21 cellular contexts compared by ENCODE assay signal in genomic region chr5:43024217-43024616, GRCh38. TPM values are rescaled to one million over a fixed set of nuclear protein-coding genes. Genes with fewer than 3 reads are reported as not detected.
DNase-seq lines count a peak whose midpoint lies in the region; ATAC-seq, FAIRE-seq and TF ChIP-seq lines count a peak whose summit lies in the region.
"Had no signal": no experiment of that assay in that cellular context is flagged by ENCODE, and none has a peak within 500 bp of the region (broad histone marks: within the 10 kb centered on the region; RNA-seq: fewer than 3 reads in every experiment).

No MANE protein-coding gene starts in this region.

- H3K79me1 ChIP-seq in H1 (ENCODE audit: low read depth, low read length) (no peaks in the 10 kb centered on the region), mesendoderm (ENCODE audit: low read length) (no peaks in the 10 kb centered on the region)

- no peak overlapping the region for H2AK5ac ChIP-seq in H1 (ENCODE audit: low read depth, low read length)
- H2AK5ac ChIP-seq in mesendoderm (ENCODE audit: low read length) = no peak overlapping the region

- CTCF ChIA-PET in H1 (lab: Charles Lee; ENCODE audit: partially characterized antibody) = interaction anchor here (0.7 to 1.4 kb wide), 5 partner anchors 14 to 453 kb away, joined by 3 to 8 read pairs (median 4); no protein-coding TSS in a partner anchor
- CTCF ChIA-PET in naive thymus-derived CD4-positive, alpha-beta T cell (lab: Charles Lee) = interaction anchor here (0.6 to 2.5 kb wide), 4 partner anchors 15 to 115 kb away, joined by 4 to 8 read pairs (median 5); no protein-coding TSS in a partner anchor

- WGBS in H1 (ENCODE audit: extremely low coverage in 1 of 2, insufficient coverage in 1 of 2, insufficient read length in 1 of 2, insufficient replicate concordance in 2 of 2, low coverage in 1 of 2, low lambda C conversion rate in 2 of 2, missing lambda C conversion rate in 1 of 2), 2 experiments = 35% methylated on average over 6 of the region's 6 CpGs; no CpG with 5 or more reads in 1 of the 2 experiments
- WGBS in mesendoderm (ENCODE audit: extremely low coverage, insufficient coverage, low lambda C conversion rate) = no CpG with 5 or more reads among the region's 6 CpGs

- peaks cover 0 to 3% (median 0%) of the 10 kb centered on the region in 5 donors for H3K36me3 Mint-ChIP-seq in naive thymus-derived CD4-positive, alpha-beta T cell

- H3F3A ChIP-seq in Loucy (ENCODE audit: low read depth) = peaks cover 13% of the 10 kb centered on the region; the same call in 1 of the 2 replicates

- intact Hi-C loops in naive thymus-derived CD4-positive, alpha-beta T cell (cut with micrococcal nuclease) = no loop called here

- peaks cover 63% of the 10 kb centered on the region for H3K4me1 ChIP-seq in Loucy (ENCODE audit: insufficient read depth, low read length, poor library complexity, severe bottlenecking)
- H3K4me1 ChIP-seq in H1 (replicated peaks in 1 of 4; ENCODE audit: control insufficient read depth in 3 of 4, insufficient read depth in 4 of 4, low read length in 3 of 4) = peaks cover 0 to 9% (median 4%) of the 10 kb centered on the region in 4 experiments; a peak in 5 of 7 replicates
- peaks cover 3% of the 10 kb centered on the region for H3K4me1 ChIP-seq in mesendoderm (ENCODE audit: control insufficient read depth, low read depth, low read length)
- H3K4me1 ChIP-seq in naive thymus-derived CD4-positive, alpha-beta T cell (ENCODE audit: control insufficient read depth in 2 of 2, insufficient read depth in 2 of 2, low read length in 2 of 2) = peaks cover 14 to 16% of the 10 kb centered on the region in 2 donors
- H3K4me1 ChIP-seq: A549, Caco-2 had no signal

- no peak overlapping the region for H3K4me3 Mint-ChIP-seq in naive thymus-derived CD4-positive, alpha-beta T cell
- H3K4me3 Mint-ChIP-seq: B cell; CD4-positive, alpha-beta T cell; CD8-positive, alpha-beta T cell had no signal

- TF ChIP-seq RAD21 in H1 (IDR thresholded peaks at IDR 0.05 in 1 of 2, conservative IDR thresholded peaks at IDR 0.05 in 1 of 2; ENCODE audit: low read depth in 2 of 2, low read length in 2 of 2) = no peak

- no peak overlapping the region for H3K18ac ChIP-seq in H1 (ENCODE audit: extremely low read depth, low read length)
- peak overlapping the region; percentile 21 for H3K18ac ChIP-seq in mesendoderm (ENCODE audit: low read length)

- H2BK12ac ChIP-seq in H1 (ENCODE audit: low read depth, low read length) = no peak overlapping the region

- POLR2A ChIA-PET in H1 (lab: Charles Lee; ENCODE audit: partially characterized antibody) = interaction anchor here (1.7 kb wide), 1 partner anchor 25 kb away, joined by 3 read pairs; no protein-coding TSS in a partner anchor
- POLR2A ChIA-PET in naive thymus-derived CD4-positive, alpha-beta T cell (lab: Charles Lee) = interaction anchor here (1.0 to 13.6 kb wide), 5 partner anchors 15 to 74 kb away, joined by 6 to 1055 read pairs (median 229); partner anchors contain the start of gene ANXA2R

- H3K14ac ChIP-seq in H1 (ENCODE audit: insufficient read length) = no peak overlapping the region

- H3K9ac ChIP-seq in Loucy (ENCODE audit: low read depth, low read length, poor library complexity, severe bottlenecking) (peak overlapping the region; percentile 26), H1 (replicated peaks in 1 of 4; ENCODE audit: extremely low read depth in 1 of 4, low read depth in 3 of 4, low read length in 3 of 4) (no peak overlapping the region), mesendoderm (ENCODE audit: low read length) (no peak overlapping the region)
- H3K9ac ChIP-seq: BLaER1 treated with 17β-estradiol and CSF1 and Interleukin-3, amounts not matched to agents 10 nM and 100 nM had no signal

- no peaks in the 10 kb centered on the region for H3K27me3 ChIP-seq in Loucy (ENCODE audit: insufficient read depth, low read length, poor library complexity, severe bottlenecking)
- H3K27me3 ChIP-seq in H1 (replicated peaks in 1 of 4; ENCODE audit: control insufficient read depth in 3 of 4, extremely low read depth in 1 of 4, insufficient read depth in 3 of 4, low read length in 3 of 4) = peaks cover 43 to 93% (median 77%) of the 10 kb centered on the region in 4 experiments
- no peaks in the 10 kb centered on the region for H3K27me3 ChIP-seq in mesendoderm (ENCODE audit: insufficient read depth, low read length, poor library complexity)
- no peaks in the 10 kb centered on the region for H3K27me3 ChIP-seq in naive thymus-derived CD4-positive, alpha-beta T cell (ENCODE audit: control insufficient read depth in 2 of 2, insufficient read depth in 2 of 2, low read length in 2 of 2)
- H3K27me3 ChIP-seq: BLaER1 treated with 17β-estradiol and CSF1 and Interleukin-3, amounts not matched to agents 10 nM and 100 nM had no signal

- no peak overlapping the region for H3K4me2 ChIP-seq in Loucy (ENCODE audit: low read depth, low read length, poor library complexity, severe bottlenecking)
- H3K4me2 ChIP-seq in H1 (ENCODE audit: insufficient read depth in 1 of 2, low read depth in 2 of 2, low read length in 2 of 2) = no peak overlapping the region
- no peak overlapping the region for H3K4me2 ChIP-seq in mesendoderm (ENCODE audit: low read length)
- H3K4me2 ChIP-seq: A549; BLaER1 treated with 17β-estradiol and CSF1 and Interleukin-3, amounts not matched to agents 10 nM and 100 nM had no signal

- no peak overlapping the region for H4K5ac ChIP-seq in H1 (ENCODE audit: insufficient read length, low read depth, low read length)
- no peak overlapping the region for H4K5ac ChIP-seq in mesendoderm (ENCODE audit: low read length)

- H3K23me2 ChIP-seq in H1 (ENCODE audit: low read depth, low read length) = no peaks in the 10 kb centered on the region

- H3K56ac ChIP-seq in H1 (replicated peaks; ENCODE audit: insufficient read length, low read depth, low read length) = no peak overlapping the region
- H3K56ac ChIP-seq in mesendoderm (ENCODE audit: low read length) = peak overlapping the region; percentile 68

- no peak overlapping the region for H2BK5ac ChIP-seq in H1 (ENCODE audit: low read depth, low read length)
- peak overlapping the region; percentile 51 for H2BK5ac ChIP-seq in mesendoderm (ENCODE audit: low read length)

- H4K8ac ChIP-seq in H1 (ENCODE audit: extremely low read depth, insufficient read depth, low read length) (no peak overlapping the region), mesendoderm (ENCODE audit: low read depth, low read length) (no peak overlapping the region)

- H3K4ac ChIP-seq in H1 (replicated peaks; ENCODE audit: insufficient read length, low read depth, low read length) = no peak overlapping the region
- H3K4ac ChIP-seq in mesendoderm (ENCODE audit: low read depth, low read length) = no peak overlapping the region

- no peak for ATAC-seq in HG02610 (IDR thresholded peaks at IDR 0.05; ENCODE audit: unreplicated experiment)
- no peak for ATAC-seq in naive thymus-derived CD4-positive, alpha-beta T cell
- ATAC-seq: A549; CD8-positive, alpha-beta T cell had no signal

- H3K9me2 ChIP-seq in Loucy (replicated peaks; ENCODE audit: low read depth, low read length) = no peaks in the 10 kb centered on the region

- no peak for DNase-seq in H1 (ENCODE audit: low read depth in 1 of 2, low spot score in 2 of 2)
- DNase-seq in mesendoderm = peak; percentile 28
- DNase-seq in A172 (ENCODE audit: low spot score) = no peak
- no peak for DNase-seq in naive thymus-derived CD4-positive, alpha-beta T cell
- DNase-seq: 8988T; AML-193; Caco-2; Calu3; CD4-positive, alpha-beta T cell; CD8-positive, alpha-beta T cell; DMS79 treated with DMSO at 0.1 percent for 48 hours; GF-D8 had no signal

- H3K23ac ChIP-seq in H1 (ENCODE audit: insufficient read length) = no peak overlapping the region
- H3K23ac ChIP-seq in mesendoderm (ENCODE audit: low read length) = no peak overlapping the region

- no peaks in the 10 kb centered on the region for H3K9me3 ChIP-seq in Loucy (ENCODE audit: insufficient read depth, low read depth, low read length)
- H3K9me3 ChIP-seq in H1 (ENCODE audit: insufficient read depth in 2 of 2, low read depth in 1 of 2, low read length in 1 of 2) = no peaks in the 10 kb centered on the region
- no peaks in the 10 kb centered on the region for H3K9me3 ChIP-seq in naive thymus-derived CD4-positive, alpha-beta T cell (ENCODE audit: control insufficient read depth in 2 of 3, low read length in 3 of 3)
- H3K9me3 ChIP-seq: A549; BLaER1 treated with 17β-estradiol and CSF1 and Interleukin-3, amounts not matched to agents 10 nM and 100 nM; Caco-2 had no signal

- H2BK120ac ChIP-seq in H1 (replicated peaks; ENCODE audit: low read depth, low read length) = no peak overlapping the region
- H2BK120ac ChIP-seq in mesendoderm (ENCODE audit: low read depth, low read length) = peak overlapping the region; percentile 23

- H3K27ac ChIP-seq in H1 (ENCODE audit: low read depth, low read length) = no peak overlapping the region
- H3K27ac ChIP-seq in mesendoderm (ENCODE audit: low read depth, low read length) = peak overlapping the region; percentile 33
- no peak overlapping the region for H3K27ac ChIP-seq in naive thymus-derived CD4-positive, alpha-beta T cell (ENCODE audit: low read depth, low read length)
- H3K27ac ChIP-seq: A549; BLaER1 treated with 17β-estradiol and CSF1 and Interleukin-3, amounts not matched to agents 10 nM and 100 nM; C4-2B had no signal

- H4K20me1 ChIP-seq in Loucy (ENCODE audit: insufficient read depth, low read length, poor library complexity, severe bottlenecking) (peaks cover 4% of the 10 kb centered on the region), H1 (replicated peaks in 1 of 2; ENCODE audit: control insufficient read depth in 1 of 2, insufficient read depth in 2 of 2, low read length in 2 of 2) (peaks cover 9% of the 10 kb centered on the region in 2 experiments)
- H4K20me1 ChIP-seq: BLaER1 treated with 17β-estradiol and CSF1 and Interleukin-3, amounts not matched to agents 10 nM and 100 nM had no signal

- H3K36me3 ChIP-seq in Loucy (ENCODE audit: insufficient read depth, low read length) = no peaks in the 10 kb centered on the region; the same call in 1 of the 2 replicates
- H3K36me3 ChIP-seq in H1 (ENCODE audit: control insufficient read depth in 2 of 4, insufficient read depth in 4 of 4, low read length in 3 of 4) = no peaks in the 10 kb centered on the region
- H3K36me3 ChIP-seq in mesendoderm (ENCODE audit: control insufficient read depth, insufficient read depth, low read length) = no peaks in the 10 kb centered on the region
- H3K36me3 ChIP-seq in naive thymus-derived CD4-positive, alpha-beta T cell (ENCODE audit: control insufficient read depth in 2 of 3, insufficient read depth in 3 of 3, low read length in 3 of 3) = no peaks in the 10 kb centered on the region
- H3K36me3 ChIP-seq: BLaER1 treated with 17β-estradiol and CSF1 and Interleukin-3, amounts not matched to agents 10 nM and 100 nM had no signal

- H2BK20ac ChIP-seq in H1 (ENCODE audit: low read length) = no peak overlapping the region

- H3K4me3 ChIP-seq in Loucy (ENCODE audit: low read length, poor library complexity, severe bottlenecking) (no peak overlapping the region), H1 (ENCODE audit: extremely low read depth in 1 of 4, insufficient read depth in 2 of 4, low read depth in 3 of 4, low read length in 4 of 4) (no peak overlapping the region), mesendoderm (ENCODE audit: low read length) (no peak overlapping the region)
- H3K4me3 ChIP-seq in naive thymus-derived CD4-positive, alpha-beta T cell (ENCODE audit: low read length) = no peak overlapping the region
- H3K4me3 ChIP-seq: A549; BLaER1 treated with 17β-estradiol and CSF1 and Interleukin-3, amounts not matched to agents 10 nM and 100 nM had no signal

- no peak overlapping the region for H4K91ac ChIP-seq in H1 (replicated peaks; ENCODE audit: insufficient read length, low read length)

- H2AFZ ChIP-seq in Loucy (ENCODE audit: low read length) (no peak overlapping the region), H1 (ENCODE audit: low read length) (no peak overlapping the region)

- no peak for TF ChIP-seq POLR2A in H1 (IDR thresholded peaks at IDR 0.05; ENCODE audit: control extremely low read depth in 1 of 2, low read depth in 2 of 2, low read length in 2 of 2)

- H3K4me1 Mint-ChIP-seq in naive thymus-derived CD4-positive, alpha-beta T cell = peaks cover 6 to 37% (median 29%) of the 10 kb centered on the region in 7 donors

- no peak overlapping the region for H2BK15ac ChIP-seq in H1 (ENCODE audit: low read length)
- no peak overlapping the region for H2BK15ac ChIP-seq in mesendoderm (replicated peaks; ENCODE audit: low read depth)

- no peak overlapping the region for H3K27ac Mint-ChIP-seq in naive thymus-derived CD4-positive, alpha-beta T cell
- H3K27ac Mint-ChIP-seq: B cell; CD4-positive, alpha-beta T cell; CD8-positive, alpha-beta T cell had no signal

- no peaks in the 10 kb centered on the region for H3K9me3 Mint-ChIP-seq in naive thymus-derived CD4-positive, alpha-beta T cell
- H3K9me3 Mint-ChIP-seq: CD4-positive, alpha-beta T cell; CD8-positive, alpha-beta T cell had no signal

- peaks cover 0 to 2% (median 0%) of the 10 kb centered on the region in 5 donors for H3K27me3 Mint-ChIP-seq in naive thymus-derived CD4-positive, alpha-beta T cell
- H3K27me3 Mint-ChIP-seq: B cell; CD4-positive, alpha-beta T cell had no signal

- H3K79me2 ChIP-seq in Loucy (ENCODE audit: insufficient read depth, low read length) = peaks cover 98% of the 10 kb centered on the region
- no peaks in the 10 kb centered on the region for H3K79me2 ChIP-seq in H1 (ENCODE audit: control insufficient read depth in 1 of 2, insufficient read depth in 2 of 2, low read length in 2 of 2)
- H3K79me2 ChIP-seq in mesendoderm (ENCODE audit: control insufficient read depth, insufficient read depth, low read length) = no peaks in the 10 kb centered on the region

- TF ChIP-seq CTCF in Loucy (conservative IDR thresholded peaks at IDR 0.05; ENCODE audit: low read length) = no peak
- TF ChIP-seq CTCF in H1 (IDR thresholded peaks at IDR 0.05; ENCODE audit: control extremely low read depth in 1 of 3, insufficient read depth in 1 of 3, low read depth in 1 of 3, low read length in 3 of 3) = no peak

- TF ChIP-seq EP300 in H1 (IDR thresholded peaks at IDR 0.05; ENCODE audit: borderline replicate concordance in 1 of 2, low read depth in 2 of 2, low read length in 2 of 2) = no peak

- no peak for FAIRE-seq in H1 (lab: Jason Lieb, UNC)
- FAIRE-seq: A549, D721Med, G401.6, GM12891 had no signal

RNA-seq across cellular contexts. Expression of gene ANXA2R, which starts 15.9 kb away (rescaled TPM):
- 0.17 and 0.29 TPM in 2 replicates for total RNA-seq in H1 (2021; fragmentation: NEBNext Ultra II Directional; extraction: Animal tissue kit (Norgen Biotek cat#: 25700))
- 0.08 and 0.11 TPM in 2 replicates for polyA plus RNA-seq in H1 (2011; rRNA removed)
- polyA plus RNA-seq in H1 (2011; cell fraction: cytosol; rRNA removed) = 0.14 TPM
- polyA plus RNA-seq in H1 (2011; cell fraction: nucleus; rRNA removed) = 0.30 TPM
- polyA plus RNA-seq in H1 (2012, experiment 1 of 2) = 0.11 TPM in 1 of 4 replicates, not detected in the others
- not detected for polyA plus RNA-seq in H1 (2012, experiment 2 of 2)
- polyA plus RNA-seq in H1 (2013, experiment 1 of 2) = not detected
- 0.04 TPM for polyA plus RNA-seq in H1 (2013, experiment 2 of 2)
- 0.56 and 1.2 TPM in 2 replicates for polyA minus RNA-seq in H1 (2011; rRNA and poly(A)+ RNA removed)
- not detected for polyA minus RNA-seq in H1 (2011; cell fraction: cytosol; rRNA and poly(A)+ RNA removed)
- 1.2 TPM for polyA minus RNA-seq in H1 (2011; cell fraction: nucleus; rRNA and poly(A)+ RNA removed)
- 1.2 TPM for polyA plus RNA-seq in mesendoderm (2013, experiment 1 of 2)
- 1.2 TPM for polyA plus RNA-seq in mesendoderm (2013, experiment 2 of 2)
- 8.0 and 9.4 TPM in 2 replicates for total RNA-seq in A172 (2014; rRNA removed; shearing (Covaris generic))
- 10 to 100 TPM; 13.2 to 61.4 (median 42.0) TPM for total RNA-seq in naive thymus-derived CD4-positive, alpha-beta T cell
- 10 to 100 TPM; 55.7 to 70.2 TPM for polyA plus RNA-seq in naive thymus-derived CD4-positive, alpha-beta T cell
